Comparison of ENCODE assay signal across 1 cellular context in the genomic region with DNA sequence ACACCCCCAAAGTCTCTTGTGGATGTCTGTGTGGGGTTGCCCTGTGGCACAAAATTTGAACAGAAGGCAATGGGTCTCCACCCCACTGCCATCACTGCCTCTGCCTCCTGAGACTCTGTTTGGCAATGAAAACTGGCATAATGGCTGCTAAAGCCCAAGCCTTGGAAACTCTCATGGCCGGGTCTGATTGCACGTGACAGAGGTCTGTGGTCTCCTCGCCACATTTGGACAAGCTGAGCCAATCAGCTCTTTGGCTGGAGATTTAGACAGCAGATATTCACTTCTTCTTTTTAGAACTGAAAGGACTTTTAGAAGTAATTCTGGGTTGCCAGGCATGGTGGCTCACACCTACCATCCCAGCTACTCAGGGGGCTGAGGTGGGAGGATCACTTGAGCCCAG.
TF ChIP-seq lines count a peak whose summit lies in the region.

No MANE protein-coding gene starts in this region.

TF ChIP-seq in GM12878, 131 proteins besides CTCF, POLR2A, EP300 and RAD21 (continued from another document):
- TF ChIP-seq, protein P1, sequence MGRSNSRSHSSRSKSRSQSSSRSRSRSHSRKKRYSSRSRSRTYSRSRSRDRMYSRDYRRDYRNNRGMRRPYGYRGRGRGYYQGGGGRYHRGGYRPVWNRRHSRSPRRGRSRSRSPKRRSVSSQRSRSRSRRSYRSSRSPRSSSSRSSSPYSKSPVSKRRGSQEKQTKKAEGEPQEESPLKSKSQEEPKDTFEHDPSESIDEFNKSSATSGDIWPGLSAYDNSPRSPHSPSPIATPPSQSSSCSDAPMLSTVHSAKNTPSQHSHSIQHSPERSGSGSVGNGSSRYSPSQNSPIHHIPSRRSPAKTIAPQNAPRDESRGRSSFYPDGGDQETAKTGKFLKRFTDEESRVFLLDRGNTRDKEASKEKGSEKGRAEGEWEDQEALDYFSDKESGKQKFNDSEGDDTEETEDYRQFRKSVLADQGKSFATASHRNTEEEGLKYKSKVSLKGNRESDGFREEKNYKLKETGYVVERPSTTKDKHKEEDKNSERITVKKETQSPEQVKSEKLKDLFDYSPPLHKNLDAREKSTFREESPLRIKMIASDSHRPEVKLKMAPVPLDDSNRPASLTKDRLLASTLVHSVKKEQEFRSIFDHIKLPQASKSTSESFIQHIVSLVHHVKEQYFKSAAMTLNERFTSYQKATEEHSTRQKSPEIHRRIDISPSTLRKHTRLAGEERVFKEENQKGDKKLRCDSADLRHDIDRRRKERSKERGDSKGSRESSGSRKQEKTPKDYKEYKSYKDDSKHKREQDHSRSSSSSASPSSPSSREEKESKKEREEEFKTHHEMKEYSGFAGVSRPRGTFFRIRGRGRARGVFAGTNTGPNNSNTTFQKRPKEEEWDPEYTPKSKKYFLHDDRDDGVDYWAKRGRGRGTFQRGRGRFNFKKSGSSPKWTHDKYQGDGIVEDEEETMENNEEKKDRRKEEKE (IDR thresholded peaks at IDR 0.05), result no peak
- TF ChIP-seq SIN3A (IDR thresholded peaks at IDR 0.05; ENCODE audit: low read depth, low read length), result no peak
- 0 out of 2 replicates have a peak, but pooled peaks have one; percentile 41 for TF ChIP-seq YY1 (IDR thresholded peaks at IDR 0.05; ENCODE audit: low read depth, low read length)
- TF ChIP-seq, protein P2, sequence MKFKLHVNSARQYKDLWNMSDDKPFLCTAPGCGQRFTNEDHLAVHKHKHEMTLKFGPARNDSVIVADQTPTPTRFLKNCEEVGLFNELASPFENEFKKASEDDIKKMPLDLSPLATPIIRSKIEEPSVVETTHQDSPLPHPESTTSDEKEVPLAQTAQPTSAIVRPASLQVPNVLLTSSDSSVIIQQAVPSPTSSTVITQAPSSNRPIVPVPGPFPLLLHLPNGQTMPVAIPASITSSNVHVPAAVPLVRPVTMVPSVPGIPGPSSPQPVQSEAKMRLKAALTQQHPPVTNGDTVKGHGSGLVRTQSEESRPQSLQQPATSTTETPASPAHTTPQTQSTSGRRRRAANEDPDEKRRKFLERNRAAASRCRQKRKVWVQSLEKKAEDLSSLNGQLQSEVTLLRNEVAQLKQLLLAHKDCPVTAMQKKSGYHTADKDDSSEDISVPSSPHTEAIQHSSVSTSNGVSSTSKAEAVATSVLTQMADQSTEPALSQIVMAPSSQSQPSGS (IDR thresholded peaks at IDR 0.05; ENCODE audit: low read length), result no peak
- no peak for TF ChIP-seq JUNB (IDR thresholded peaks at IDR 0.05)
- no peak for TF ChIP-seq NFXL1 (IDR thresholded peaks at IDR 0.05; ENCODE audit: borderline replicate concordance)
- no peak for TF ChIP-seq RELA (IDR thresholded peaks at IDR 0.05; ENCODE audit: borderline replicate concordance, partially characterized antibody)
- TF ChIP-seq KLF5 (IDR thresholded peaks at IDR 0.05; ENCODE audit: partially characterized antibody), result no peak
- no peak for TF ChIP-seq MYC (IDR thresholded peaks at IDR 0.05; ENCODE audit: insufficient read depth, insufficient read length, insufficient replicate concordance, low read length, severe bottlenecking)
- TF ChIP-seq BHLHE40 (IDR thresholded peaks at IDR 0.05; ENCODE audit: borderline replicate concordance in 1 of 2, low read depth in 2 of 2, low read length in 1 of 2), result peak; percentile 45 to 47; a peak in 2 of 4 replicates
- TF ChIP-seq RBBP5 (conservative IDR thresholded peaks at IDR 0.05), result no peak
